ENCODE assay signal across 27 cellular contexts in genomic region chr15:94041731-94042130, GRCh38.
"Had no signal": no experiment of that assay in that cellular context is flagged by ENCODE, and none has a peak within 500 bp of the region (broad histone marks: within the 10 kb centered on the region; RNA-seq: fewer than 3 reads in every experiment).

No MANE protein-coding gene starts in this region.

- H3K4me2 ChIP-seq: hepatocyte had no signal

- H3K27ac Mint-ChIP-seq: dendritic cell treated with granulocyte-macrophage colony-stimulating factor and Interleukin-4, amounts not matched to agents 40 ng/mL and 50 ng/mL, for 4 days; endodermal cell; natural killer cell; stimulated activated memory B cell treated with anti-CD40 and anti-IgM and Interleukin-4, amounts not matched to agents 10 μg/mL and 1 μg/mL and 100 μg/mL, for 72 hours; stimulated activated naive CD8-positive, alpha-beta T cell treated with anti-CD3 and anti-CD28 coated beads, Interleukin-15, Interleukin-2, amounts not matched to agents 100 ng/mL and 50 ng/mL, for 24 hours had no signal

- H3K4me1 Mint-ChIP-seq: natural killer cell; stimulated activated memory B cell treated with anti-CD40 and anti-IgM and Interleukin-4, amounts not matched to agents 10 μg/mL and 1 μg/mL and 100 μg/mL, for 72 hours had no signal

- H3K4me3 Mint-ChIP-seq: dendritic cell treated with granulocyte-macrophage colony-stimulating factor and Interleukin-4, amounts not matched to agents 40 ng/mL and 50 ng/mL, for 4 days; endodermal cell; natural killer cell; stimulated activated memory B cell treated with anti-CD40 and anti-IgM and Interleukin-4, amounts not matched to agents 10 μg/mL and 1 μg/mL and 100 μg/mL, for 72 hours; stimulated activated naive CD8-positive, alpha-beta T cell treated with anti-CD3 and anti-CD28 coated beads, Interleukin-15, Interleukin-2, amounts not matched to agents 100 ng/mL and 50 ng/mL, for 24 hours had no signal

- H3K4me3 ChIP-seq: colonic mucosa, gastroesophageal sphincter, heart left ventricle, hepatocyte, left lung, ovary, psoas muscle, sigmoid colon, spleen, thoracic aorta, tibial nerve, upper lobe of right lung, uterus had no signal

- H3K4me1 ChIP-seq: colonic mucosa, foreskin keratinocyte, heart left ventricle, left lung, psoas muscle, spleen, tibial nerve, upper lobe of right lung, uterus had no signal

- H3K36me3 Mint-ChIP-seq: natural killer cell; stimulated activated memory B cell treated with anti-CD40 and anti-IgM and Interleukin-4, amounts not matched to agents 10 μg/mL and 1 μg/mL and 100 μg/mL, for 72 hours had no signal

- H3K9me3 ChIP-seq: colonic mucosa, gastroesophageal sphincter, ovary, psoas muscle, sigmoid colon, thoracic aorta, upper lobe of right lung, uterus had no signal

- H3K9me3 Mint-ChIP-seq: natural killer cell had no signal

- H3K27me3 Mint-ChIP-seq: stimulated activated memory B cell treated with anti-CD40 and anti-IgM and Interleukin-4, amounts not matched to agents 10 μg/mL and 1 μg/mL and 100 μg/mL, for 72 hours had no signal

- DNase-seq: colonic mucosa; effector CD8-positive, alpha-beta T cell; endodermal cell; foreskin keratinocyte; heart left ventricle; left cardiac atrium; left lung; natural killer cell; occipital lobe; ovary; posterior cingulate gyrus; psoas muscle; right cardiac atrium; sigmoid colon; spleen; stimulated activated CD4-positive, alpha-beta T cell treated with anti-CD3 and anti-CD28 coated beads, Interleukin-4, amount 100 ng/mL, for 4 hours; upper lobe of right lung had no signal

- H3K79me2 ChIP-seq: hepatocyte had no signal

- H3K27me3 ChIP-seq: colonic mucosa, gastroesophageal sphincter, heart left ventricle, hepatocyte, left lung, ovary, sigmoid colon, spleen, tibial nerve, upper lobe of right lung, uterus had no signal

- H2AFZ ChIP-seq: hepatocyte had no signal

- H3K27ac ChIP-seq: colonic mucosa, epithelial cell of prostate, foreskin keratinocyte, hepatocyte, left lung, ovary, psoas muscle, spleen, thoracic aorta, tibial nerve, upper lobe of right lung had no signal

- ATAC-seq: esophagus mucosa; foreskin keratinocyte; natural killer cell; psoas muscle; right cardiac atrium; stimulated activated memory B cell treated with anti-CD40 and anti-IgM and Interleukin-4, amounts not matched to agents 10 μg/mL and 1 μg/mL and 100 μg/mL, for 72 hours; upper lobe of right lung had no signal

- H3K36me3 ChIP-seq: colonic mucosa, gastroesophageal sphincter, heart left ventricle, left lung, ovary, sigmoid colon, spleen, thoracic aorta, tibial nerve, upper lobe of right lung, uterus had no signal
